ENCODE assay signal across 8 cellular contexts in genomic region chr1:148388260-148389026, GRCh38.
DNase-seq lines count a peak whose midpoint lies in the region; ATAC-seq and FAIRE-seq lines count a peak whose summit lies in the region.

No MANE protein-coding gene starts in this region.

- FAIRE-seq in small intestine (lab: Jason Lieb, UNC): no peak

- H3K9me3 ChIP-seq in small intestine (ENCODE audit: control insufficient read depth, low read depth): no peaks in the 10 kb centered on the region

- peaks cover 14 to 24% of the 10 kb centered on the region in 2 donors for H3K4me1 Mint-ChIP-seq in immature natural killer cell

- WGBS in small intestine, 3 donors: 4 to 5% (median 4%) methylated on average over 40 of the region's 40 CpGs

- peaks cover 4 to 6% (median 5%) of the 10 kb centered on the region in 3 donors for H3K27me3 Mint-ChIP-seq in immature natural killer cell (ENCODE audit: low read depth in 3 of 3)

- H3K4me3 ChIP-seq in small intestine (ENCODE audit: low read depth in 1 of 2, low read length in 2 of 2): peak overlapping the region; percentile 48 to 51

- H3K9me3 Mint-ChIP-seq in immature natural killer cell: no peaks in the 10 kb centered on the region

- no peaks in the 10 kb centered on the region for H3K27me3 ChIP-seq in small intestine (ENCODE audit: control insufficient read depth in 2 of 2, insufficient read depth in 2 of 2, low read length in 2 of 2)

- no peaks in the 10 kb centered on the region for H3K36me3 ChIP-seq in small intestine (ENCODE audit: control insufficient read depth in 2 of 2, insufficient read depth in 2 of 2, low read length in 2 of 2)

- peak overlapping the region; percentile 98 to 99 (median 98) for H3K27ac Mint-ChIP-seq in immature natural killer cell

- peak; percentile 67 for ATAC-seq in GM21447 (IDR thresholded peaks at IDR 0.05; ENCODE audit: unreplicated experiment)
- ATAC-seq in HG03025 (IDR thresholded peaks at IDR 0.05; ENCODE audit: low FRiP score, unreplicated experiment): no peak

- H3K27ac ChIP-seq in caudate nucleus (ENCODE audit: low read depth, low read length) (peak overlapping the region; percentile 86), small intestine (ENCODE audit: low read depth in 1 of 2, low read length in 1 of 2) (peak overlapping the region; percentile 73 to 98)

- DNase-seq in CD1c-positive myeloid dendritic cell (ENCODE audit: extremely low spot score): peak; percentile 88
- DNase-seq in NCI-H1930 (lab: John Stamatoyannopoulos, UW): peak; percentile 89 to 91
- DNase-seq in activated CD4-positive, CD25-positive, alpha-beta regulatory T cell treated with anti-CD3 and anti-CD28 coated beads, Interleukin-2, amount 50 U/mL, for 16 hours (ENCODE audit: low read depth, low spot score): peak; percentile 76
- peak; percentile 52 to 97 (median 88) for DNase-seq in caudate nucleus (lab: John Stamatoyannopoulos, UW)
- DNase-seq in immature natural killer cell: peak; percentile 84 to 86 (median 84)
- peak; percentile 87 for DNase-seq in small intestine

- H3K4me3 Mint-ChIP-seq in immature natural killer cell: peak overlapping the region; percentile 92 to 96 (median 95)

- H3K4me1 ChIP-seq in small intestine (ENCODE audit: control insufficient read depth in 2 of 2, insufficient read depth in 1 of 2, low read depth in 1 of 2, low read length in 1 of 2): no peaks in the 10 kb centered on the region

- H3K36me3 Mint-ChIP-seq in immature natural killer cell: no peaks in the 10 kb centered on the region
